8 cellular contexts compared by ENCODE assay signal in genomic region chr10:73786512-73786885, GRCh38. TPM values are rescaled to one million over a fixed set of nuclear protein-coding genes. Genes with fewer than 3 reads are reported as not detected.
DNase-seq lines count a peak whose midpoint lies in the region; ATAC-seq and TF ChIP-seq lines count a peak whose summit lies in the region.

No MANE protein-coding gene starts in this region.

- H3K4me1 Mint-ChIP-seq in chondrocyte (ENCODE audit: low read depth) = peaks cover 43% of the 10 kb centered on the region
- H3K4me1 Mint-ChIP-seq in naive B cell = peaks cover 33 to 38% (median 34%) of the 10 kb centered on the region in 3 donors

- H3K27ac Mint-ChIP-seq in chondrocyte (ENCODE audit: unreplicated experiment) = peak overlapping the region; percentile 96
- peak overlapping the region; percentile 80 to 97 (median 94) for H3K27ac Mint-ChIP-seq in naive B cell

- H3K27ac ChIP-seq in AG04450 (ENCODE audit: low read depth, low read length) = no peak overlapping the region

- TF ChIP-seq CTCF in AG04450 (IDR thresholded peaks at IDR 0.05; ENCODE audit: low read depth, low read length) (no peak), chondrocyte (IDR thresholded peaks at IDR 0.05) (no peak)

- POLR2A ChIA-PET in AG04450 (lab: Yijun Ruan, JAX) = interaction anchor here (0.7 to 1.6 kb wide), 4 partner anchors 9 to 56 kb away, joined by 3 to 6 read pairs (median 4); a partner anchor contains a TSS

- CTCF ChIA-PET in AG04450 (lab: Charles Lee) = no interaction called here

- no peaks in the 10 kb centered on the region for H3K9me3 Mint-ChIP-seq in chondrocyte (ENCODE audit: low read depth)
- H3K9me3 Mint-ChIP-seq in naive B cell = no peaks in the 10 kb centered on the region

- ATAC-seq in naive B cell (ENCODE audit: low read depth in 2 of 2) (no peak), GM21447 (IDR thresholded peaks at IDR 0.05; ENCODE audit: unreplicated experiment) (no peak), HG02885 (IDR thresholded peaks at IDR 0.05; ENCODE audit: poor library complexity, unreplicated experiment) (no peak)

- H3K36me3 Mint-ChIP-seq in chondrocyte (ENCODE audit: low read depth) (peaks cover 19% of the 10 kb centered on the region), naive B cell (peaks cover 0 to 20% of the 10 kb centered on the region in 2 donors)

- H3K27me3 Mint-ChIP-seq in chondrocyte (ENCODE audit: low read depth) (no peaks in the 10 kb centered on the region), naive B cell (no peaks in the 10 kb centered on the region)

- peaks cover 4% of the 10 kb centered on the region; the same call in 1 of the 2 replicates for H3K9me3 ChIP-seq in AG04450 (ENCODE audit: control insufficient read depth, insufficient read depth, low read length)

- no peak for DNase-seq in AG04450 (ENCODE audit: low read depth, low spot score)
- peak; percentile 22 for DNase-seq in HuH-7.5 (ENCODE audit: low spot score)
- DNase-seq in chondrocyte (ENCODE audit: low spot score) = no peak
- DNase-seq in naive B cell = no peak
- DNase-seq in T1000 (lab: John Stamatoyannopoulos, UW) = no peak
- no peak for DNase-seq in NCI-H146 (lab: John Stamatoyannopoulos, UW)

- peak overlapping the region; percentile 83 for H3K4me3 ChIP-seq in AG04450 (ENCODE audit: low read depth, low read length)

- no peaks in the 10 kb centered on the region for H3K27me3 ChIP-seq in AG04450 (ENCODE audit: control insufficient read depth, insufficient read depth, low read length)

- peak overlapping the region; percentile 99 for H3K4me3 Mint-ChIP-seq in chondrocyte (ENCODE audit: unreplicated experiment)
- H3K4me3 Mint-ChIP-seq in naive B cell = peak overlapping the region; percentile 82 to 99 (median 94)

RNA-seq across cellular contexts. Expression of gene ZSWIM8, which starts 1.1 kb away (rescaled TPM):
- polyA plus RNA-seq in AG04450 (2011; rRNA removed) = 44.2 and 58.3 TPM in 2 replicates
- 85.9 and 106 TPM in 2 replicates for polyA minus RNA-seq in AG04450 (2011; rRNA and poly(A)+ RNA removed)
- total RNA-seq in chondrocyte = 102 to 124 TPM (median 117 TPM) in 3 replicates
- polyA plus RNA-seq in naive B cell (ENCODE audit: low read depth in 6 of 6) = 10 to 100 TPM in 5 of 6 donors, 1 to 10 TPM in 1; 4.3 to 21.7 (median 15.8) TPM

RNA-seq across cellular contexts. Expression of gene CHCHD1, which starts 4.7 kb away (rescaled TPM):
- polyA plus RNA-seq in AG04450 (2011; rRNA removed) (31.2 and 45.4 TPM in 2 replicates), naive B cell (ENCODE audit: low read depth in 6 of 6) (10 to 100 TPM; 17.6 to 54.5 (median 39.6) TPM)
- 4.0 and 5.2 TPM in 2 replicates for polyA minus RNA-seq in AG04450 (2011; rRNA and poly(A)+ RNA removed)
- total RNA-seq in chondrocyte = 14.8 to 27.5 TPM (median 17.4 TPM) in 3 replicates

RNA-seq across cellular contexts. Expression of gene NDST2, which starts 24.9 kb away (rescaled TPM):
- polyA plus RNA-seq in AG04450 (2011; rRNA removed) (11.4 and 13.2 TPM in 2 replicates), naive B cell (ENCODE audit: low read depth in 6 of 6) (10 to 100 TPM in 5 of 6 donors, 1 to 10 TPM in 1; 6.2 to 29.8 (median 16.4) TPM)
- 15.7 and 16.1 TPM in 2 replicates for polyA minus RNA-seq in AG04450 (2011; rRNA and poly(A)+ RNA removed)
- 24.4 to 29.0 TPM (median 27.3 TPM) in 3 replicates for total RNA-seq in chondrocyte

RNA-seq across cellular contexts. Expression of gene SEC24C, which starts 42.3 kb away (rescaled TPM):
- polyA plus RNA-seq in AG04450 (2011; rRNA removed) = 86.9 and 97.4 TPM in 2 replicates
- 141 and 180 TPM in 2 replicates for polyA minus RNA-seq in AG04450 (2011; rRNA and poly(A)+ RNA removed)
- total RNA-seq in chondrocyte = 54.0 to 69.1 TPM (median 55.6 TPM) in 3 replicates
- 10 to 100 TPM; 20.3 to 39.4 (median 28.2) TPM for polyA plus RNA-seq in naive B cell (ENCODE audit: low read depth in 6 of 6)
